8 cellular contexts compared by ENCODE assay signal in genomic region chr6:135053433-135053832, GRCh38. TPM values are rescaled to one million over a fixed set of nuclear protein-coding genes. Genes with fewer than 3 reads are reported as not detected.
DNase-seq lines count a peak whose midpoint lies in the region; ATAC-seq and TF ChIP-seq lines count a peak whose summit lies in the region.

No MANE protein-coding gene starts in this region.

- H3K36me3 Mint-ChIP-seq in T-helper 2 cell treated with Interferon-gamma antibody and Interleukin-4, amounts not matched to agents 5 μg/mL and 100 μg/mL, for 36 hours (ENCODE audit: low read depth), result peaks cover 40% of the 10 kb centered on the region
- peaks cover 56% of the 10 kb centered on the region for H3K36me3 Mint-ChIP-seq in stimulated activated effector memory CD8-positive, alpha-beta T cell treated with anti-CD3 and anti-CD28 coated beads, Interleukin-12 subunit alpha, Interleukin-12 subunit beta, amount 100 ng/mL, for 72 hours

- no peak for DNase-seq in T-helper 2 cell treated with Interferon-gamma antibody and Interleukin-4, amounts not matched to agents 5 μg/mL and 100 μg/mL, for 36 hours (ENCODE audit: low spot score)
- DNase-seq in T-helper 2 cell, result no peak
- no peak for DNase-seq in WERI-Rb-1
- DNase-seq in foreskin fibroblast, result no peak
- no peak for DNase-seq in stimulated activated effector memory CD8-positive, alpha-beta T cell treated with anti-CD3 and anti-CD28 coated beads, Interleukin-12 subunit alpha, Interleukin-12 subunit beta, amount 100 ng/mL, for 72 hours (ENCODE audit: low spot score in 2 of 2)
- DNase-seq in HT-29 (ENCODE audit: low spot score), result no peak
- no peak for DNase-seq in glomerular visceral epithelial cell (ENCODE audit: extremely low spot score)
- no peak for DNase-seq in NCI-H1417 (lab: John Stamatoyannopoulos, UW)

- no peak overlapping the region for H3K27ac ChIP-seq in WERI-Rb-1

- H3K27me3 Mint-ChIP-seq in T-helper 2 cell treated with Interferon-gamma antibody and Interleukin-4, amounts not matched to agents 5 μg/mL and 100 μg/mL, for 36 hours (ENCODE audit: low read depth), result no peaks in the 10 kb centered on the region

- H3K27me3 ChIP-seq in WERI-Rb-1 (ENCODE audit: insufficient read depth, low read depth, severe bottlenecking), result no peaks in the 10 kb centered on the region

- H3K9me3 Mint-ChIP-seq in T-helper 2 cell treated with Interferon-gamma antibody and Interleukin-4, amounts not matched to agents 5 μg/mL and 100 μg/mL, for 36 hours, result no peaks in the 10 kb centered on the region
- no peaks in the 10 kb centered on the region for H3K9me3 Mint-ChIP-seq in stimulated activated effector memory CD8-positive, alpha-beta T cell treated with anti-CD3 and anti-CD28 coated beads, Interleukin-12 subunit alpha, Interleukin-12 subunit beta, amount 100 ng/mL, for 72 hours

- peak overlapping the region; percentile 98 for H3K4me3 ChIP-seq in WERI-Rb-1 (ENCODE audit: low read depth, low read length)
- H3K4me3 ChIP-seq in foreskin fibroblast (ENCODE audit: low read depth in 1 of 2, low read length in 2 of 2), result peak overlapping the region; percentile 89

- peak overlapping the region; percentile 98 for H3K27ac Mint-ChIP-seq in T-helper 2 cell treated with Interferon-gamma antibody and Interleukin-4, amounts not matched to agents 5 μg/mL and 100 μg/mL, for 36 hours
- H3K27ac Mint-ChIP-seq in stimulated activated effector memory CD8-positive, alpha-beta T cell treated with anti-CD3 and anti-CD28 coated beads, Interleukin-12 subunit alpha, Interleukin-12 subunit beta, amount 100 ng/mL, for 72 hours, result peak overlapping the region; percentile 100

- H3K9me3 ChIP-seq in WERI-Rb-1 (ENCODE audit: severe bottlenecking), result no peaks in the 10 kb centered on the region

- no peak for ATAC-seq in stimulated activated effector memory CD8-positive, alpha-beta T cell treated with anti-CD3 and anti-CD28 coated beads, Interleukin-12 subunit alpha, Interleukin-12 subunit beta, amount 100 ng/mL, for 72 hours

- peaks cover 32% of the 10 kb centered on the region for H3K36me3 ChIP-seq in WERI-Rb-1

- peak overlapping the region; percentile 98 for H3K4me3 Mint-ChIP-seq in T-helper 2 cell treated with Interferon-gamma antibody and Interleukin-4, amounts not matched to agents 5 μg/mL and 100 μg/mL, for 36 hours
- peak overlapping the region; percentile 99 for H3K4me3 Mint-ChIP-seq in stimulated activated effector memory CD8-positive, alpha-beta T cell treated with anti-CD3 and anti-CD28 coated beads, Interleukin-12 subunit alpha, Interleukin-12 subunit beta, amount 100 ng/mL, for 72 hours

- peaks cover 48% of the 10 kb centered on the region for H3K4me1 Mint-ChIP-seq in T-helper 2 cell treated with Interferon-gamma antibody and Interleukin-4, amounts not matched to agents 5 μg/mL and 100 μg/mL, for 36 hours (ENCODE audit: low read depth)
- H3K4me1 Mint-ChIP-seq in stimulated activated effector memory CD8-positive, alpha-beta T cell treated with anti-CD3 and anti-CD28 coated beads, Interleukin-12 subunit alpha, Interleukin-12 subunit beta, amount 100 ng/mL, for 72 hours, result peaks cover 43% of the 10 kb centered on the region

- TF ChIP-seq CTCF in WERI-Rb-1 (IDR thresholded peaks at IDR 0.05; ENCODE audit: low read depth, low read length) (no peak), foreskin fibroblast (IDR thresholded peaks at IDR 0.05; ENCODE audit: low read depth, low read length) (no peak)

RNA-seq across cellular contexts. Expression of gene HBS1L, which starts 1.2 kb away (rescaled TPM):
- total RNA-seq in HT-29 (2014; rRNA removed; shearing (Covaris generic)), result 65.1 and 74.3 TPM in 2 replicates
